1 cellular context compared by ENCODE assay signal in genomic region chr9:35666045-35666444, GRCh38.
TF ChIP-seq lines count a peak whose summit lies in the region.

No MANE protein-coding gene starts in this region.

TF ChIP-seq in GM23338, 12 proteins besides CTCF, POLR2A, EP300 and RAD21:
- no peak for TF ChIP-seq EZH2phosphoT487 (IDR thresholded peaks at IDR 0.05; ENCODE audit: unreplicated experiment)
